Comparison of ENCODE assay signal across 14 cellular contexts in the genomic region with DNA sequence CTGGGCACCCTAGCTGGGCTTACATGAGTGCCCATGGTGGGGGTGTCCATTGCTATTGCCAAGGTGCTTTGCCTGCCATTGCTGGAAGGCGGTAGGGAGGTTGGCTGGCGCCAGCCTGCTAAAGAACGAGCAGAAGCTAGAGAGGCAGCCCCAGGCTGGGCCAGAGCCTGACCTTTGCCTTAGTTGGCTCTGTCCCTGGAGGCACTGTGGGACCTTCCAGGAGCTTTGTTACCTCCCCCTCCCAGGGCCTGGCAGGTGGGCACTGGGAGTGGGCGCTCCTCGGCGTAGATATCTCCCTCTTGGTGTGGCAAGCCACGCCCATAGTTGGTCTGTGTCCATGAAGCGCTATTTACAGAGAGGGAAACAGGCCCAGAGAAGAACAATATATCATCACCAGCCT. TPM values are rescaled to one million over a fixed set of nuclear protein-coding genes. Genes with fewer than 3 reads are reported as not detected.
DNase-seq lines count a peak whose midpoint lies in the region; ATAC-seq and TF ChIP-seq lines count a peak whose summit lies in the region.
"Had no signal": no experiment of that assay in that cellular context is flagged by ENCODE, and none has a peak within 500 bp of the region (broad histone marks: within the 10 kb centered on the region; RNA-seq: fewer than 3 reads in every experiment).

No MANE protein-coding gene starts in this region.

- TF ChIP-seq POLR2A in heart left ventricle (IDR thresholded peaks at IDR 0.05) (no peak), uterus (IDR thresholded peaks at IDR 0.05) (no peak)

- H3K27ac Mint-ChIP-seq in neural progenitor cell (no peak overlapping the region), WTC11 (no peak overlapping the region)
- H3K27ac Mint-ChIP-seq: activated naive CD8-positive, alpha-beta T cell; natural killer cell had no signal

- no peak overlapping the region for H3K9ac ChIP-seq in neural progenitor cell

- H3K9me3 Mint-ChIP-seq in neural progenitor cell = no peaks in the 10 kb centered on the region
- no peaks in the 10 kb centered on the region for H3K9me3 Mint-ChIP-seq in WTC11
- H3K9me3 Mint-ChIP-seq: central memory CD8-positive, alpha-beta T cell; natural killer cell had no signal

- 48 to 72% (median 54%) methylated on average over 1 to 8 of the region's 8 CpGs for WGBS in heart left ventricle, 4 donors

- H3K27ac ChIP-seq in C4-2B (peak overlapping the region; percentile 71), heart left ventricle (peak overlapping the region; percentile 58 to 94 (median 82)), neural progenitor cell (no peak overlapping the region), uterus (no peak overlapping the region), ascending aorta (no peak overlapping the region)
- H3K27ac ChIP-seq: HL-60 had no signal

- H3K4me3 ChIP-seq in heart left ventricle = no peak overlapping the region
- no peak overlapping the region for H3K4me3 ChIP-seq in neural progenitor cell
- no peak overlapping the region for H3K4me3 ChIP-seq in uterus
- H3K4me3 ChIP-seq in ascending aorta = no peak overlapping the region
- H3K4me3 ChIP-seq: gastroesophageal sphincter had no signal

- peak; percentile 80 for DNase-seq in NCI-H2196 (lab: John Stamatoyannopoulos, UW; ENCODE audit: unreplicated experiment)
- peak; percentile 58 to 76 (median 67) for DNase-seq in heart left ventricle
- DNase-seq in neural progenitor cell (ENCODE audit: low spot score) = no peak
- DNase-seq in uterus = no peak
- DNase-seq in NCI-H526 (lab: John Stamatoyannopoulos, UW) = no peak
- no peak for DNase-seq in WTC11 (ENCODE audit: low spot score)
- DNase-seq in ascending aorta (ENCODE audit: low spot score in 2 of 2) = no peak
- DNase-seq: natural killer cell, NCI-H187 had no signal

- H3F3A ChIP-seq in neural progenitor cell (ENCODE audit: low read depth) = peaks cover 16% of the 10 kb centered on the region

- no peaks in the 10 kb centered on the region for H3K79me2 ChIP-seq in neural progenitor cell (ENCODE audit: low read depth)

- H4K20me1 ChIP-seq in neural progenitor cell (ENCODE audit: low read depth) = peaks cover 3% of the 10 kb centered on the region

- H3K4me2 ChIP-seq in neural progenitor cell = no peak overlapping the region

- H3K27me3 Mint-ChIP-seq in neural progenitor cell (ENCODE audit: insufficient read depth, low read depth) = peaks cover 14% of the 10 kb centered on the region
- H3K27me3 Mint-ChIP-seq in WTC11 (ENCODE audit: low read depth) = peaks cover 41% of the 10 kb centered on the region
- H3K27me3 Mint-ChIP-seq: activated naive CD8-positive, alpha-beta T cell; central memory CD8-positive, alpha-beta T cell had no signal

- H3K9me3 ChIP-seq in heart left ventricle = no peaks in the 10 kb centered on the region
- no peaks in the 10 kb centered on the region for H3K9me3 ChIP-seq in neural progenitor cell (ENCODE audit: low read depth)
- H3K9me3 ChIP-seq in uterus = no peaks in the 10 kb centered on the region
- no peaks in the 10 kb centered on the region for H3K9me3 ChIP-seq in ascending aorta
- H3K9me3 ChIP-seq: gastroesophageal sphincter had no signal

- H3K36me3 Mint-ChIP-seq in neural progenitor cell = peaks cover 5% of the 10 kb centered on the region
- H3K36me3 Mint-ChIP-seq in WTC11 = peaks cover 12% of the 10 kb centered on the region
- H3K36me3 Mint-ChIP-seq: natural killer cell had no signal

- H3K4me1 Mint-ChIP-seq in neural progenitor cell (peaks cover 14% of the 10 kb centered on the region), WTC11 (peaks cover 19% of the 10 kb centered on the region)

- no peak for TF ChIP-seq CTCF in C4-2B (conservative IDR thresholded peaks at IDR 0.05)
- no peak for TF ChIP-seq CTCF in heart left ventricle (IDR thresholded peaks at IDR 0.05)
- TF ChIP-seq CTCF in neural progenitor cell (IDR thresholded peaks at IDR 0.05) = no peak
- no peak for TF ChIP-seq CTCF in uterus (IDR thresholded peaks at IDR 0.05)
- no peak for TF ChIP-seq CTCF in WTC11 (IDR thresholded peaks at IDR 0.05)
- TF ChIP-seq CTCF in ascending aorta (IDR thresholded peaks at IDR 0.05) = no peak

- H3K36me3 ChIP-seq in heart left ventricle = peaks cover 0 to 20% (median 17%) of the 10 kb centered on the region in 9 donors
- no peaks in the 10 kb centered on the region for H3K36me3 ChIP-seq in neural progenitor cell
- H3K36me3 ChIP-seq in uterus = no peaks in the 10 kb centered on the region
- H3K36me3 ChIP-seq in ascending aorta = peaks cover 0 to 16% of the 10 kb centered on the region in 2 donors

- POLR2A ChIA-PET in WTC11 (lab: Charles Lee) = no interaction called here

- H3K4me1 ChIP-seq in heart left ventricle = peaks cover 0 to 39% (median 31%) of the 10 kb centered on the region in 12 donors
- H3K4me1 ChIP-seq in neural progenitor cell = peaks cover 5% of the 10 kb centered on the region
- peaks cover 0 to 8% of the 10 kb centered on the region in 2 donors for H3K4me1 ChIP-seq in uterus
- peaks cover 0 to 21% of the 10 kb centered on the region in 2 donors for H3K4me1 ChIP-seq in ascending aorta

- CTCF ChIA-PET in WTC11 (lab: Charles Lee) = interaction anchor here (3.5 kb wide), 1 partner anchor 54 kb away, joined by 17 read pairs; no protein-coding TSS in a partner anchor

- H3K4me3 Mint-ChIP-seq in neural progenitor cell (peak overlapping the region; percentile 43), WTC11 (no peak overlapping the region)
- H3K4me3 Mint-ChIP-seq: activated naive CD8-positive, alpha-beta T cell; central memory CD8-positive, alpha-beta T cell; natural killer cell had no signal

- ATAC-seq in heart left ventricle = peak; percentile 2 to 25 (median 6)
- ATAC-seq in WTC11 = no peak
- ATAC-seq: gastroesophageal sphincter, natural killer cell had no signal

- no peaks in the 10 kb centered on the region for H3K27me3 ChIP-seq in heart left ventricle
- H3K27me3 ChIP-seq in neural progenitor cell = peaks cover 26% of the 10 kb centered on the region
- no peaks in the 10 kb centered on the region for H3K27me3 ChIP-seq in uterus
- no peaks in the 10 kb centered on the region for H3K27me3 ChIP-seq in ascending aorta
- H3K27me3 ChIP-seq: gastroesophageal sphincter had no signal

- intact Hi-C loops in heart left ventricle (cut with DNase I) (loop anchor here in 3 of 10 donors (5.0 kb wide), 2 partner anchors 46 to 76 kb away; a partner anchor contains a TSS), uterus (cut with DNase I; ENCODE audit: low total_unique reads) (no loop called here), ascending aorta (cut with DNase I) (loop anchor here (5.0 kb wide), 1 partner anchor 131 kb away; a partner anchor contains a TSS)

- no peak overlapping the region for H2AFZ ChIP-seq in neural progenitor cell (replicated peaks)

TF ChIP-seq in WTC11, 78 proteins besides CTCF, POLR2A, EP300 and RAD21 (continues in another document):
- TF ChIP-seq, protein P1, sequence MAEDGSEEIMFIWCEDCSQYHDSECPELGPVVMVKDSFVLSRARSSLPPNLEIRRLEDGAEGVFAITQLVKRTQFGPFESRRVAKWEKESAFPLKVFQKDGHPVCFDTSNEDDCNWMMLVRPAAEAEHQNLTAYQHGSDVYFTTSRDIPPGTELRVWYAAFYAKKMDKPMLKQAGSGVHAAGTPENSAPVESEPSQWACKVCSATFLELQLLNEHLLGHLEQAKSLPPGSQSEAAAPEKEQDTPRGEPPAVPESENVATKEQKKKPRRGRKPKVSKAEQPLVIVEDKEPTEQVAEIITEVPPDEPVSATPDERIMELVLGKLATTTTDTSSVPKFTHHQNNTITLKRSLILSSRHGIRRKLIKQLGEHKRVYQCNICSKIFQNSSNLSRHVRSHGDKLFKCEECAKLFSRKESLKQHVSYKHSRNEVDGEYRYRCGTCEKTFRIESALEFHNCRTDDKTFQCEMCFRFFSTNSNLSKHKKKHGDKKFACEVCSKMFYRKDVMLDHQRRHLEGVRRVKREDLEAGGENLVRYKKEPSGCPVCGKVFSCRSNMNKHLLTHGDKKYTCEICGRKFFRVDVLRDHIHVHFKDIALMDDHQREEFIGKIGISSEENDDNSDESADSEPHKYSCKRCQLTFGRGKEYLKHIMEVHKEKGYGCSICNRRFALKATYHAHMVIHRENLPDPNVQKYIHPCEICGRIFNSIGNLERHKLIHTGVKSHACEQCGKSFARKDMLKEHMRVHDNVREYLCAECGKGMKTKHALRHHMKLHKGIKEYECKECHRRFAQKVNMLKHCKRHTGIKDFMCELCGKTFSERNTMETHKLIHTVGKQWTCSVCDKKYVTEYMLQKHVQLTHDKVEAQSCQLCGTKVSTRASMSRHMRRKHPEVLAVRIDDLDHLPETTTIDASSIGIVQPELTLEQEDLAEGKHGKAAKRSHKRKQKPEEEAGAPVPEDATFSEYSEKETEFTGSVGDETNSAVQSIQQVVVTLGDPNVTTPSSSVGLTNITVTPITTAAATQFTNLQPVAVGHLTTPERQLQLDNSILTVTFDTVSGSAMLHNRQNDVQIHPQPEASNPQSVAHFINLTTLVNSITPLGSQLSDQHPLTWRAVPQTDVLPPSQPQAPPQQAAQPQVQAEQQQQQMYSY (CRISPR knock-in tag; IDR thresholded peaks at IDR 0.05) = no peak
- TF ChIP-seq JAZF1 (CRISPR knock-in tag; IDR thresholded peaks at IDR 0.05) = no peak
- no peak for TF ChIP-seq GTF2I (CRISPR knock-in tag; conservative IDR thresholded peaks at IDR 0.05)

RNA-seq across cellular contexts. Expression of a gene that starts 2.3 kb away (rescaled TPM):
- total RNA-seq in heart left ventricle (10 to 100 TPM; 15.7 to 28.0 (median 17.9) TPM), neural progenitor cell (ENCODE audit: low replicate concordance) (4.0 and 6.2 TPM in 2 replicates), uterus (10 to 100 TPM in 1 of 4 donors, 1 to 10 TPM in 3; 2.9 to 25.7 (median 5.9) TPM), WTC11 (2021) (8.1 to 9.2 TPM (median 8.7 TPM) in 3 replicates), ascending aorta (8.9 TPM)
- 10 to 100 TPM; 15.6 to 21.1 TPM for polyA plus RNA-seq in heart left ventricle

RNA-seq across cellular contexts. Expression of a gene that starts 28.1 kb away (rescaled TPM):
- total RNA-seq in heart left ventricle (10 to 100 TPM in 8 of 9 donors, 1 to 10 TPM in 1; 9.9 to 23.6 (median 18.0) TPM), neural progenitor cell (ENCODE audit: low replicate concordance) (18.1 and 35.0 TPM in 2 replicates), uterus (10 to 100 TPM; 12.0 to 32.3 (median 15.6) TPM), WTC11 (2021) (47.9 to 58.8 TPM (median 49.9 TPM) in 3 replicates), ascending aorta (34.7 TPM)
- polyA plus RNA-seq in heart left ventricle = 10 to 100 TPM; 22.4 to 24.7 TPM

RNA-seq across cellular contexts. Expression of a gene that starts 28.2 kb away (rescaled TPM):
- total RNA-seq in heart left ventricle (10 to 100 TPM; 36.1 to 76.5 (median 59.4) TPM), neural progenitor cell (ENCODE audit: low replicate concordance) (123 and 125 TPM in 2 replicates), uterus (10 to 100 TPM; 22.5 to 95.8 (median 53.7) TPM), WTC11 (2021) (156 to 160 TPM (median 156 TPM) in 3 replicates), ascending aorta (23.6 TPM)
- 10 to 100 TPM; 36.8 to 47.8 TPM for polyA plus RNA-seq in heart left ventricle

Comparison
In these comparisons a context has a peak if more than half of its experiments do, and no peak if none do; other contexts are left out.
1. H3K27ac ChIP-seq: peak in C4-2B (single experiment) and heart left ventricle (12 of 12); none in neural progenitor cell (single experiment), uterus (0 of 2) and ascending aorta (0 of 2).
2. DNase-seq: peak in NCI-H2196 (single experiment) and heart left ventricle (5 of 5); none in neural progenitor cell (single experiment), uterus (0 of 2), NCI-H526 (0 of 2), WTC11 (single experiment) and ascending aorta (0 of 2).